17 cellular contexts compared by ENCODE assay signal in the genomic region with DNA sequence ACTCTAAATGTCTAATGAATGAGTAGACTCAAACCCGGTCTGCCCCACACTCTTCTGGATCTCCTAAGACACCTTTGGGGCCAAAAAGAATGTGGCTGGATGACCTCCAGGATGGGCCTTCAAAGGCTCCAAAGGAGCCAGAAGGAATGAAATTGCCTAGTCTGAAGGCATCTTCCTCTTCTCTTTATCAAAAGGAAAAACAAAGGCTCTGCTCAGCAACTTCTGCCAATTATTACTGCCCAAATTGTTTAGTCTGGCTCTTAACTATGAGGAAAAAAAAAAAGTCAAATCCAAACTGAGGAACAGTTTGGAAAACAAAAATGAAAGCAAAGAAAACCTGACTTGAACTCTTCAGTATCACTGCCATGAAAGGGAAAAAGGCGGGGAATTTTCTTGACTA.
DNase-seq lines count a peak whose midpoint lies in the region; ATAC-seq and TF ChIP-seq lines count a peak whose summit lies in the region.
"Had no signal": no experiment of that assay in that cellular context is flagged by ENCODE, and none has a peak within 500 bp of the region (broad histone marks: within the 10 kb centered on the region; RNA-seq: fewer than 3 reads in every experiment).

No MANE protein-coding gene starts in this region.

- H3K27me3 ChIP-seq in ascending aorta, result no peaks in the 10 kb centered on the region
- H3K27me3 ChIP-seq in smooth muscle cell (ENCODE audit: low read depth), result no peaks in the 10 kb centered on the region

- H3K4me3 ChIP-seq in ascending aorta (no peak overlapping the region), fibroblast of the aortic adventitia (ENCODE audit: low read depth, low read length) (no peak overlapping the region), smooth muscle cell (no peak overlapping the region)
- H3K4me3 ChIP-seq: A549, GM23338 had no signal

- no peak overlapping the region for H3K4me2 ChIP-seq in smooth muscle cell
- H3K4me2 ChIP-seq: A549, GM23338 had no signal

- WGBS in smooth muscle cell (ENCODE audit: low lambda C conversion rate), result 79% methylated on average over 2 of the region's 2 CpGs

- TF ChIP-seq CTCF in ascending aorta (IDR thresholded peaks at IDR 0.05) (no peak), fibroblast of the aortic adventitia (IDR thresholded peaks at IDR 0.05; ENCODE audit: insufficient read depth, low read length) (no peak), smooth muscle cell (IDR thresholded peaks at IDR 0.05; ENCODE audit: borderline replicate concordance, insufficient read depth, poor library complexity, severe bottlenecking) (no peak)

- H2AFZ ChIP-seq in smooth muscle cell (ENCODE audit: low read depth), result no peak overlapping the region
- H2AFZ ChIP-seq: GM23338 had no signal

- H3K79me2 ChIP-seq in smooth muscle cell (ENCODE audit: low read depth), result no peaks in the 10 kb centered on the region

- intact Hi-C loops in ascending aorta (cut with DNase I), result no loop called here

- H3K27me3 Mint-ChIP-seq in IgD-negative memory B cell, result no peaks in the 10 kb centered on the region

- H3F3A ChIP-seq in smooth muscle cell (ENCODE audit: low read depth), result peaks cover 6% of the 10 kb centered on the region

- H3K9me3 ChIP-seq in ascending aorta, result no peaks in the 10 kb centered on the region
- no peaks in the 10 kb centered on the region for H3K9me3 ChIP-seq in smooth muscle cell (replicated peaks; ENCODE audit: low read depth)
- H3K9me3 ChIP-seq: A549 had no signal

- H3K27ac Mint-ChIP-seq in IgD-negative memory B cell, result peak overlapping the region in 2 of 3 donors; percentile 15 to 90
- H3K27ac Mint-ChIP-seq: CD14-positive monocyte; CD8-positive, alpha-beta T cell; GM23338 had no signal

- H3K36me3 Mint-ChIP-seq in IgD-negative memory B cell, result peaks cover 9% of the 10 kb centered on the region
- H3K36me3 Mint-ChIP-seq: CD14-positive monocyte; CD8-positive, alpha-beta T cell had no signal

- no peak for DNase-seq in ascending aorta (ENCODE audit: low spot score in 2 of 2)
- peak; percentile 48 for DNase-seq in fibroblast of the aortic adventitia (ENCODE audit: low read depth)
- DNase-seq in smooth muscle cell (lab: John Stamatoyannopoulos, UW; ENCODE audit: unreplicated experiment), result no peak
- DNase-seq in NOMO-1 treated with dmso at 0.1 percent for 144 hours (lab: John Stamatoyannopoulos, UW; ENCODE audit: unreplicated experiment), result no peak
- no peak for DNase-seq in stimulated activated naive CD8-positive, alpha-beta T cell treated with anti-CD3 and anti-CD28 coated beads, Interleukin-15, Interleukin-2, amounts not matched to agents 100 U/mL and 50 U/mL, for 24 hours
- no peak for DNase-seq in occipital lobe (lab: John Stamatoyannopoulos, UW)
- no peak for DNase-seq in NCI-H345 (lab: John Stamatoyannopoulos, UW)
- DNase-seq: CD8-positive, alpha-beta T cell; COR-L47; DND-41; GDM1; H7 had no signal

- no peaks in the 10 kb centered on the region for H4K20me1 ChIP-seq in smooth muscle cell (ENCODE audit: low read depth)

- H3K4me1 ChIP-seq in ascending aorta (peaks cover 0 to 19% of the 10 kb centered on the region in 2 donors), smooth muscle cell (ENCODE audit: low read depth) (peaks cover 10% of the 10 kb centered on the region)
- H3K4me1 ChIP-seq: A549 had no signal

- no peak overlapping the region for H3K9ac ChIP-seq in smooth muscle cell (ENCODE audit: low read depth)

- H3K27ac ChIP-seq in ascending aorta, result peak overlapping the region; percentile 39 to 54
- H3K27ac ChIP-seq in smooth muscle cell (ENCODE audit: low read depth), result peak overlapping the region; percentile 40
- H3K27ac ChIP-seq: A549 had no signal

- H3K36me3 ChIP-seq in ascending aorta (peaks cover 0 to 2% of the 10 kb centered on the region in 2 donors), smooth muscle cell (ENCODE audit: low read depth) (no peaks in the 10 kb centered on the region)

- H3K4me1 Mint-ChIP-seq in IgD-negative memory B cell, result peaks cover under 1 to 12% (median 11%) of the 10 kb centered on the region in 3 donors

- ATAC-seq in stimulated activated naive CD8-positive, alpha-beta T cell treated with anti-CD3 and anti-CD28 coated beads, Interleukin-15, Interleukin-2, amounts not matched to agents 100 U/mL and 50 U/mL, for 24 hours, result no peak
- ATAC-seq: A549; CD8-positive, alpha-beta T cell; GM23338; HepG2 had no signal

- peaks cover 0 to 8% (median 3%) of the 10 kb centered on the region in 3 donors for H3K9me3 Mint-ChIP-seq in IgD-negative memory B cell

- H3K4me3 Mint-ChIP-seq in IgD-negative memory B cell, result peak overlapping the region in 1 of 4 donors; percentile 44
- H3K4me3 Mint-ChIP-seq: CD14-positive monocyte; CD8-positive, alpha-beta T cell; GM23338 had no signal
